Comparison of ENCODE assay signal across 18 cellular contexts in the genomic region with DNA sequence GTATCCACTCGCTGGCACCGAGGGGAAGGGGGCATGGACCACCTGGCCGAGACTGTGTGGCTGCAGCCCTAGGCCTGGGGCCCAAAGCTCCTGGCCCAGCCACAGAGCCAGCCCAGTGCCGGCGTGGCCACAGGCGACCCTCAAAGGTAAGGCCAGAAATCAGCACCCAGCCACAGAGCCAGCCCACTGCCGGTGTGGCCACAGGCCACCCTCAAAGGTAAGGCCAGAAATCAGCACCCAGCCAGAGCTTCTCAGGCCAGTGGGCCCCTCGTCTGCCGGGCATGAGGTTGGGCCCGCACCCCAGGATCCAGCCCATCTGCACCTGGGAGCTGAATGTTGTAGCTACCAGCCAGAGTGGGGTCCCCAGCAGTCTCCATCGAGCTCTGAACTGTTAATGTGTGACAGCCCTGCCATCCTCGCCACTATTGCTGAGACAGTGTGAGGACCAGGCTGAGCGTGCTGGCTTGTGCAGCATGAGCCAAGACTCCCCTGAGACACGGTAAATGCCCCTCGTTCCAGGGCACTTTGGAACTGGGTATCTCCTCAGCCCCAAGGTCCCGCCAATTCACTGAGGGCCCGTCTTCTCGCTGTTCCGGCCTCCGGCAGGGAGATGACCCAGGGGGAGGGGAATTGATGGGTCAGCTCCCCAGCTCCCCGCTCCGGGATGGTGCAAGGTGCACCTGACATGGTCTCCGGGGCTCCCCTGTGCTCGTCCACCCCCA. TPM values are rescaled to one million over a fixed set of nuclear protein-coding genes. Genes with fewer than 3 reads are reported as not detected.
DNase-seq lines count a peak whose midpoint lies in the region; ATAC-seq and TF ChIP-seq lines count a peak whose summit lies in the region.
"Had no signal": no experiment of that assay in that cellular context is flagged by ENCODE, and none has a peak within 500 bp of the region (broad histone marks: within the 10 kb centered on the region; RNA-seq: fewer than 3 reads in every experiment).

No MANE protein-coding gene starts in this region.

- no peak for TF ChIP-seq EP300 in stomach (IDR thresholded peaks at IDR 0.05)

- peaks cover 0 to 30% (median 11%) of the 10 kb centered on the region in 3 donors for H3K27me3 ChIP-seq in stomach

- POLR2A ChIA-PET in activated naive CD8-positive, alpha-beta T cell treated with anti-CD3 and anti-CD28 coated beads, Interleukin-2, amount 10 ng/mL, durations not matched to agents 7 days and 5 days (lab: Charles Lee) = no interaction called here
- POLR2A ChIA-PET in RWPE1 (lab: Yijun Ruan, JAX; ENCODE audit: low non-redundant PET) = no interaction called here

- CTCF ChIA-PET in RWPE1 (lab: Yijun Ruan, JAX) = interaction anchor here (0.6 to 1.0 kb wide), 3 partner anchors 17 to 118 kb away, joined by 3 to 5 read pairs (median 3); no protein-coding TSS in a partner anchor

- peak; percentile 24 for DNase-seq in activated naive CD8-positive, alpha-beta T cell treated with anti-CD3 and anti-CD28 coated beads, Interleukin-2, amount 10 ng/mL, durations not matched to agents 7 days and 5 days
- no peak for DNase-seq in activated naive CD8-positive, alpha-beta T cell treated with anti-CD3 and anti-CD28 coated beads for 36 hours
- DNase-seq in RWPE1 (ENCODE audit: low spot score) (no peak), left lobe of liver (ENCODE audit: low spot score) (peak; percentile 41), stomach (peak; percentile 14), NCI-H1436 treated with DMSO at 0.1 percent for 48 hours (lab: John Stamatoyannopoulos, UW) (no peak), GF-D8 (lab: John Stamatoyannopoulos, UW) (no peak)
- DNase-seq: activated gamma-delta T cell; DMS79; NCI-H1417; stimulated activated CD4-positive, alpha-beta T cell treated with anti-CD3 and anti-CD28 coated beads, Interleukin-12 subunit alpha, Interleukin-12 subunit beta, amount 100 ng/mL, for 4 hours; stimulated activated naive CD4-positive, alpha-beta T cell treated with Interleukin-2 at 50 U/mL for 16 hours; SW 1271 had no signal

- peaks cover 4% of the 10 kb centered on the region for H3K27me3 Mint-ChIP-seq in activated naive CD8-positive, alpha-beta T cell treated with anti-CD3 and anti-CD28 coated beads, Interleukin-2, amount 10 ng/mL, durations not matched to agents 7 days and 5 days
- no peaks in the 10 kb centered on the region for H3K27me3 Mint-ChIP-seq in activated naive CD8-positive, alpha-beta T cell treated with anti-CD3 and anti-CD28 coated beads for 36 hours
- H3K27me3 Mint-ChIP-seq: dendritic cell treated with granulocyte-macrophage colony-stimulating factor and Interleukin-4, amounts not matched to agents 40 ng/mL and 50 ng/mL, for 4 days had no signal

- TF ChIP-seq CTCF in RWPE1 (conservative IDR thresholded peaks at IDR 0.05; ENCODE audit: low read depth) (no peak), stomach (IDR thresholded peaks at IDR 0.05) (no peak)

- H3K4me3 Mint-ChIP-seq in activated naive CD8-positive, alpha-beta T cell treated with anti-CD3 and anti-CD28 coated beads, Interleukin-2, amount 10 ng/mL, durations not matched to agents 7 days and 5 days = no peak overlapping the region
- H3K4me3 Mint-ChIP-seq in activated naive CD8-positive, alpha-beta T cell treated with anti-CD3 and anti-CD28 coated beads for 36 hours = no peak overlapping the region
- H3K4me3 Mint-ChIP-seq: CD8-positive, alpha-beta T cell; dendritic cell treated with granulocyte-macrophage colony-stimulating factor and Interleukin-4, amounts not matched to agents 40 ng/mL and 50 ng/mL, for 4 days had no signal

- H3K4me3 ChIP-seq in stomach = no peak overlapping the region
- H3K4me3 ChIP-seq: lung, psoas muscle had no signal

- no peak overlapping the region for H3K27ac Mint-ChIP-seq in activated naive CD8-positive, alpha-beta T cell treated with anti-CD3 and anti-CD28 coated beads, Interleukin-2, amount 10 ng/mL, durations not matched to agents 7 days and 5 days
- H3K27ac Mint-ChIP-seq in activated naive CD8-positive, alpha-beta T cell treated with anti-CD3 and anti-CD28 coated beads for 36 hours = no peak overlapping the region
- H3K27ac Mint-ChIP-seq: CD8-positive, alpha-beta T cell; dendritic cell treated with granulocyte-macrophage colony-stimulating factor and Interleukin-4, amounts not matched to agents 40 ng/mL and 50 ng/mL, for 4 days had no signal

- H3K4me1 ChIP-seq in stomach = peaks cover 0 to 11% (median 0%) of the 10 kb centered on the region in 4 donors
- H3K4me1 ChIP-seq: psoas muscle had no signal

- H3K36me3 Mint-ChIP-seq in activated naive CD8-positive, alpha-beta T cell treated with anti-CD3 and anti-CD28 coated beads, Interleukin-2, amount 10 ng/mL, durations not matched to agents 7 days and 5 days = no peaks in the 10 kb centered on the region
- H3K36me3 Mint-ChIP-seq in activated naive CD8-positive, alpha-beta T cell treated with anti-CD3 and anti-CD28 coated beads for 36 hours = peaks cover 1% of the 10 kb centered on the region

- H3K9me3 ChIP-seq in stomach = no peaks in the 10 kb centered on the region
- H3K9me3 ChIP-seq: psoas muscle had no signal

- no peak for TF ChIP-seq POLR2A in stomach (IDR thresholded peaks at IDR 0.05)

- WGBS in stomach, 5 donors = 93 to 98% (median 94%) methylated on average over 16 to 24 of the region's 24 CpGs

- no peak for ATAC-seq in activated naive CD8-positive, alpha-beta T cell treated with anti-CD3 and anti-CD28 coated beads, Interleukin-2, amount 10 ng/mL, durations not matched to agents 7 days and 5 days (ENCODE audit: low read depth)
- ATAC-seq in left lobe of liver = no peak
- ATAC-seq in HG03460 (IDR thresholded peaks at IDR 0.05; ENCODE audit: unreplicated experiment) = no peak
- ATAC-seq: CD8-positive, alpha-beta T cell; psoas muscle had no signal

- peaks cover 0 to 17% (median 3%) of the 10 kb centered on the region in 4 donors for H3K36me3 ChIP-seq in stomach

- no peaks in the 10 kb centered on the region for H3K4me1 Mint-ChIP-seq in activated naive CD8-positive, alpha-beta T cell treated with anti-CD3 and anti-CD28 coated beads, Interleukin-2, amount 10 ng/mL, durations not matched to agents 7 days and 5 days
- no peaks in the 10 kb centered on the region for H3K4me1 Mint-ChIP-seq in activated naive CD8-positive, alpha-beta T cell treated with anti-CD3 and anti-CD28 coated beads for 36 hours

- peak overlapping the region; percentile 1 for H3K27ac ChIP-seq in RWPE1
- no peak overlapping the region for H3K27ac ChIP-seq in stomach
- H3K27ac ChIP-seq: psoas muscle had no signal

- no peaks in the 10 kb centered on the region for H3K9me3 Mint-ChIP-seq in activated naive CD8-positive, alpha-beta T cell treated with anti-CD3 and anti-CD28 coated beads, Interleukin-2, amount 10 ng/mL, durations not matched to agents 7 days and 5 days
- no peaks in the 10 kb centered on the region for H3K9me3 Mint-ChIP-seq in activated naive CD8-positive, alpha-beta T cell treated with anti-CD3 and anti-CD28 coated beads for 36 hours
- H3K9me3 Mint-ChIP-seq: CD8-positive, alpha-beta T cell; dendritic cell treated with granulocyte-macrophage colony-stimulating factor and Interleukin-4, amounts not matched to agents 40 ng/mL and 50 ng/mL, for 4 days had no signal

- intact Hi-C loops in stomach (cut with DNase I; ENCODE audit: low total_unique reads) = no loop called here

RNA-seq across cellular contexts. Expression of gene FTCD, which starts 4.6 kb away (rescaled TPM):
- 1 to 10 TPM in 1 of 2 experiments, under 1 TPM in 1; 0.65 to 1.3 TPM for total RNA-seq in activated naive CD8-positive, alpha-beta T cell treated with anti-CD3 and anti-CD28 coated beads, Interleukin-2, amount 10 ng/mL, durations not matched to agents 7 days and 5 days
- under 1 TPM in 1 of 2 experiments, not detected in 1; 0.43 TPM for total RNA-seq in activated naive CD8-positive, alpha-beta T cell treated with anti-CD3 and anti-CD28 coated beads for 36 hours
- 668 TPM for total RNA-seq in left lobe of liver
- 1 to 10 TPM in 2 of 5 donors, not detected in 3; 1.3 to 6.7 TPM for total RNA-seq in stomach
- 1 to 10 TPM in 1 of 3 donors, under 1 TPM in 2; 0.25 to 2.4 (median 0.53) TPM for polyA plus RNA-seq in stomach

RNA-seq across cellular contexts. Expression of gene SPATC1L, which starts 24.3 kb away (rescaled TPM):
- 1 to 10 TPM; 7.6 to 8.9 TPM for total RNA-seq in activated naive CD8-positive, alpha-beta T cell treated with anti-CD3 and anti-CD28 coated beads, Interleukin-2, amount 10 ng/mL, durations not matched to agents 7 days and 5 days
- 1 to 10 TPM; 6.3 to 6.9 TPM for total RNA-seq in activated naive CD8-positive, alpha-beta T cell treated with anti-CD3 and anti-CD28 coated beads for 36 hours
- total RNA-seq in left lobe of liver (0.40 TPM), stomach (10 to 100 TPM in 2 of 5 donors, 1 to 10 TPM in 1, under 1 TPM in 1, not detected in 1; 0.72 to 26.4 (median 8.0) TPM)
- 10 to 100 TPM in 2 of 3 donors, 1 to 10 TPM in 1; 7.0 to 14.2 (median 13.7) TPM for polyA plus RNA-seq in stomach

Comparison
In these comparisons a context has a peak if more than half of its experiments do, and no peak if none do; other contexts are left out.
1. DNase-seq: peak in activated naive CD8-positive, alpha-beta T cell treated with anti-CD3 and anti-CD28 coated beads, Interleukin-2, amount 10 ng/mL, durations not matched to agents 7 days and 5 days (single experiment), left lobe of liver (single experiment) and stomach (single experiment); none in activated naive CD8-positive, alpha-beta T cell treated with anti-CD3 and anti-CD28 coated beads for 36 hours (single experiment), RWPE1 (single experiment), NCI-H1436 treated with DMSO at 0.1 percent for 48 hours (single experiment) and GF-D8 (single experiment).
2. RNA of gene FTCD, which starts 4.6 kb away (total RNA-seq): 668 TPM in left lobe of liver (single experiment); 0.65 to 1.3 TPM in activated naive CD8-positive, alpha-beta T cell treated with anti-CD3 and anti-CD28 coated beads, Interleukin-2, amount 10 ng/mL, durations not matched to agents 7 days and 5 days, 0.43 TPM in activated naive CD8-positive, alpha-beta T cell treated with anti-CD3 and anti-CD28 coated beads for 36 hours and 1.3 to 6.7 TPM in stomach; every median in the first group is over 10 times any median in the second.